Comparison of ENCODE assay signal across 9 cellular contexts in the genomic region with DNA sequence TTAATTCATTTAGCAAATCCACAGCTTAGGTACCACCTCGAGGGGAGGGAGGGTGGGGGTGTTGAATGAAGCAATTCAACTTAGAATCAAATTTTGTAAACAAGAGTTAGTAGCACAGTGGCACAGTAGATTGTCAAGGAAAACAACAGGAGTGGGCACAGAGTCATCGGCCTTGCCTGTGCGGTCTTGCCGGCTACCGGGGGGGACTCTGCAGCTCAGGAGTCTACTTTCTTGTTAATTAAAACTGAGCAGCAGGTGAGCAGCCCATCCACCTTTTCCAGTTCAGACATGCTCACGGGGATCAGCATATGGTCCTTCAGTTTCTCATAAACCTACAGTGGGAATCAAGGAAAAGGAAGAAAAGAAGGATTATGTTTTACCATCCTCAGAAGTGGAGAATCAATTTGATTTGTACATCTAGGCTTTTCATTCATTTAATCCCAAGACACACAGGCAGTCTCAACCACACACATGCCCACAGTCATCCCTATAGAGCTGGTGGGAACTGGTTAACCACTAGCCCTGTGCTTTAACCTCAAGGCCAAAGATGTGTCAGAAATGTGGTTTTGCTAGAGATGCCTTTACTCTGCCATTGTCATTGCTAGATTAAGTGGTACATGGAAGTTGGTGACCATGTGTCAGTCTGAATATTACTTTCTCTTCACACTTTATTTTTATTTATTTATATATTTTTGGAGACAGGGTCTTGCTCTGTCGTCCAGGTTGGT. TPM values are rescaled to one million over a fixed set of nuclear protein-coding genes. Genes with fewer than 3 reads are reported as not detected.
A peak's percentile ranks its signal among the peaks of the same experiment; 100 is the strongest.
DNase-seq lines count a peak whose midpoint lies in the region; ATAC-seq lines count a peak whose summit lies in the region.
"Had no signal": no experiment of that assay in that cellular context is flagged by ENCODE, and none has a peak within 500 bp of the region (broad histone marks: within the 10 kb centered on the region; RNA-seq: fewer than 3 reads in every experiment).

No MANE protein-coding gene starts in this region.

- no peak overlapping the region for H3K4me3 Mint-ChIP-seq in activated CD8-positive, alpha-beta T cell treated with anti-CD3 and anti-CD28 coated beads, Interleukin-2, amount 10 ng/mL, durations not matched to agents 7 days and 5 days

- no peak overlapping the region for H2BK120ac ChIP-seq in mesendoderm (ENCODE audit: low read depth, low read length)

- H3K27me3 ChIP-seq in skeletal muscle satellite cell (ENCODE audit: control insufficient read depth, insufficient read depth, low read length) (no peaks in the 10 kb centered on the region), mesendoderm (ENCODE audit: insufficient read depth, low read length, poor library complexity) (no peaks in the 10 kb centered on the region)

- H3K9me3 ChIP-seq in skeletal muscle satellite cell (replicated peaks; ENCODE audit: low read length): no peaks in the 10 kb centered on the region

- no peak overlapping the region for H3K56ac ChIP-seq in mesendoderm (ENCODE audit: low read length)

- ATAC-seq in HG03378 (IDR thresholded peaks at IDR 0.05; ENCODE audit: unreplicated experiment) (peak; percentile 90), HG03280 (IDR thresholded peaks at IDR 0.05; ENCODE audit: unreplicated experiment) (no peak)
- peak; percentile 51 for ATAC-seq in activated CD8-positive, alpha-beta T cell treated with anti-CD3 and anti-CD28 coated beads, Interleukin-2, amount 10 ng/mL, durations not matched to agents 7 days and 5 days

- no peak overlapping the region for H2AK5ac ChIP-seq in mesendoderm (ENCODE audit: low read length)

- DNase-seq in activated CD4-positive, alpha-beta T cell treated with anti-CD3 and anti-CD28 coated beads for 48 hours: peak; percentile 51
- no peak for DNase-seq in activated CD4-positive, alpha-beta T cell treated with anti-CD3 and anti-CD28 coated beads for 4 hours
- peak; percentile 36 for DNase-seq in activated CD8-positive, alpha-beta T cell treated with anti-CD3 and anti-CD28 coated beads, Interleukin-2, amount 10 ng/mL, durations not matched to agents 7 days and 5 days
- DNase-seq in LoVo (ENCODE audit: low spot score) (no peak), mesendoderm (no peak)

- no peak overlapping the region for H3K18ac ChIP-seq in mesendoderm (ENCODE audit: low read length)

- H3K9ac ChIP-seq in skeletal muscle satellite cell (ENCODE audit: low read depth, low read length) (peak overlapping the region; percentile 81), mesendoderm (ENCODE audit: low read length) (no peak overlapping the region)

- no peaks in the 10 kb centered on the region for H3K79me1 ChIP-seq in mesendoderm (ENCODE audit: low read length)

- no peak overlapping the region for H3K4me2 ChIP-seq in skeletal muscle satellite cell (ENCODE audit: low read length)
- H3K4me2 ChIP-seq in mesendoderm (ENCODE audit: low read length): no peak overlapping the region

- H2BK5ac ChIP-seq in mesendoderm (ENCODE audit: low read length): no peak overlapping the region

- no peak overlapping the region for H3K4ac ChIP-seq in mesendoderm (ENCODE audit: low read depth, low read length)

- H3K36me3 Mint-ChIP-seq in activated CD8-positive, alpha-beta T cell treated with anti-CD3 and anti-CD28 coated beads, Interleukin-2, amount 10 ng/mL, durations not matched to agents 7 days and 5 days (ENCODE audit: low read depth): no peaks in the 10 kb centered on the region

- H3K4me1 ChIP-seq in skeletal muscle satellite cell (ENCODE audit: control insufficient read depth, insufficient read depth, low read length) (peaks cover 66% of the 10 kb centered on the region), mesendoderm (ENCODE audit: control insufficient read depth, low read depth, low read length) (peaks cover 3% of the 10 kb centered on the region)

- H3K4me1 Mint-ChIP-seq in activated CD8-positive, alpha-beta T cell treated with anti-CD3 and anti-CD28 coated beads, Interleukin-2, amount 10 ng/mL, durations not matched to agents 7 days and 5 days (ENCODE audit: low read depth): peaks cover 8% of the 10 kb centered on the region

- no peak overlapping the region for H4K5ac ChIP-seq in mesendoderm (ENCODE audit: low read length)

- whole genome bisulfite sequencing in mesendoderm (ENCODE audit: extremely low coverage, insufficient coverage, low lambda C conversion rate): no CpG with 5 or more reads among the region's 7 CpGs

- no peak overlapping the region for H2BK15ac ChIP-seq in mesendoderm (replicated peaks; ENCODE audit: low read depth)

- H3K36me3 ChIP-seq in skeletal muscle satellite cell (ENCODE audit: insufficient read depth, low read length) (peaks cover 44% of the 10 kb centered on the region), mesendoderm (ENCODE audit: control insufficient read depth, insufficient read depth, low read length) (no peaks in the 10 kb centered on the region)

- CTCF ChIA-PET in activated CD8-positive, alpha-beta T cell treated with anti-CD3 and anti-CD28 coated beads, Interleukin-2, amount 10 ng/mL, durations not matched to agents 7 days and 5 days (lab: Charles Lee): no interaction called here

- H3K27ac ChIP-seq in mesendoderm (ENCODE audit: low read depth, low read length): no peak overlapping the region

- H3K4me3 ChIP-seq in skeletal muscle satellite cell (ENCODE audit: low read length): no peak overlapping the region
- no peak overlapping the region for H3K4me3 ChIP-seq in mesendoderm (ENCODE audit: low read length)

- H4K8ac ChIP-seq in mesendoderm (ENCODE audit: low read depth, low read length): no peak overlapping the region

- POLR2A ChIA-PET in activated CD8-positive, alpha-beta T cell treated with anti-CD3 and anti-CD28 coated beads, Interleukin-2, amount 10 ng/mL, durations not matched to agents 7 days and 5 days (lab: Charles Lee): no interaction called here

- H3K23ac ChIP-seq in mesendoderm (ENCODE audit: low read length): no peak overlapping the region

- no peaks in the 10 kb centered on the region for H3K9me3 Mint-ChIP-seq in activated CD8-positive, alpha-beta T cell treated with anti-CD3 and anti-CD28 coated beads, Interleukin-2, amount 10 ng/mL, durations not matched to agents 7 days and 5 days (ENCODE audit: insufficient read depth)

- no peaks in the 10 kb centered on the region for H3K79me2 ChIP-seq in mesendoderm (ENCODE audit: control insufficient read depth, insufficient read depth, low read length)

- peaks cover 46% of the 10 kb centered on the region for H3K27me3 Mint-ChIP-seq in activated CD8-positive, alpha-beta T cell treated with anti-CD3 and anti-CD28 coated beads, Interleukin-2, amount 10 ng/mL, durations not matched to agents 7 days and 5 days (ENCODE audit: low read depth)
- H3K27me3 Mint-ChIP-seq: progenitor cell of endocrine pancreas had no signal

- H3K27ac Mint-ChIP-seq in activated CD8-positive, alpha-beta T cell treated with anti-CD3 and anti-CD28 coated beads, Interleukin-2, amount 10 ng/mL, durations not matched to agents 7 days and 5 days: no peak overlapping the region
- H3K27ac Mint-ChIP-seq: progenitor cell of endocrine pancreas had no signal

RNA-seq across cellular contexts. Expression of a gene that starts 45.0 kb away (rescaled TPM):
- 10 to 100 TPM; 26.4 to 27.0 TPM for total RNA-seq in activated CD8-positive, alpha-beta T cell treated with anti-CD3 and anti-CD28 coated beads, Interleukin-2, amount 10 ng/mL, durations not matched to agents 7 days and 5 days
- 31.7 and 38.4 TPM in 2 replicates for total RNA-seq in skeletal muscle satellite cell (2012; rRNA removed)
- polyA plus RNA-seq in mesendoderm (2013, experiment 1 of 2): 11.1 TPM
- 12.0 TPM for polyA plus RNA-seq in mesendoderm (2013, experiment 2 of 2)

Comparison
In these comparisons a context has a peak if more than half of its experiments do, and no peak if none do; other contexts are left out.
1. DNase-seq: peak in activated CD4-positive, alpha-beta T cell treated with anti-CD3 and anti-CD28 coated beads for 48 hours (single experiment) and activated CD8-positive, alpha-beta T cell treated with anti-CD3 and anti-CD28 coated beads, Interleukin-2, amount 10 ng/mL, durations not matched to agents 7 days and 5 days (single experiment); none in activated CD4-positive, alpha-beta T cell treated with anti-CD3 and anti-CD28 coated beads for 4 hours (0 of 2), LoVo (single experiment) and mesendoderm (single experiment).